ENCODE assay signal across 11 cellular contexts in genomic region chr9:33827285-33827684, GRCh38. TPM values are rescaled to one million over a fixed set of nuclear protein-coding genes. Genes with fewer than 3 reads are reported as not detected.
"Had no signal": no experiment of that assay in that cellular context is flagged by ENCODE, and none has a peak within 500 bp of the region (broad histone marks: within the 10 kb centered on the region; RNA-seq: fewer than 3 reads in every experiment).

No MANE protein-coding gene starts in this region.

RNA-seq across cellular contexts. Expression of gene PRSS3, which starts 31.9 kb away (rescaled TPM):
- total RNA-seq: activated B cell treated with CpG ODN at 0.5 μM for 24 hours; activated CD4-positive, alpha-beta memory T cell treated with anti-CD3 and anti-CD28 coated beads for 36 hours; activated CD4-positive, alpha-beta memory T cell treated with anti-CD3 and anti-CD28 coated beads, Interleukin-2, amount 10 ng/mL, durations not matched to agents 7 days and 5 days; activated CD4-positive, alpha-beta T cell treated with anti-CD3 and anti-CD28 coated beads for 36 hours; activated CD4-positive, alpha-beta T cell treated with anti-CD3 and anti-CD28 coated beads, Interleukin-2, amount 10 ng/mL, durations not matched to agents 24 days and 14 days; activated CD4-positive, alpha-beta T cell treated with anti-CD3 and anti-CD28 coated beads, Interleukin-2, amount 10 ng/mL, durations not matched to agents 7 days and 5 days; activated CD8-positive, alpha-beta memory T cell treated with anti-CD3 and anti-CD28 coated beads, Interleukin-2, amount 10 ng/mL, durations not matched to agents 7 days and 5 days; activated CD8-positive, alpha-beta T cell treated with anti-CD3 and anti-CD28 coated beads for 36 hours; activated CD8-positive, alpha-beta T cell treated with anti-CD3 and anti-CD28 coated beads, Interleukin-2, amount 10 ng/mL, durations not matched to agents 7 days and 5 days; T-helper 1 cell treated with Interleukin-12 subunit alpha and Interleukin-12 subunit beta and Interleukin-4 antibody, amounts not matched to agents 30 ng/mL and 1 ng/mL, for 36 hours; T-helper 17 cell had no signal
